Comparison of ENCODE assay signal across 1 cellular context in the genomic region with DNA sequence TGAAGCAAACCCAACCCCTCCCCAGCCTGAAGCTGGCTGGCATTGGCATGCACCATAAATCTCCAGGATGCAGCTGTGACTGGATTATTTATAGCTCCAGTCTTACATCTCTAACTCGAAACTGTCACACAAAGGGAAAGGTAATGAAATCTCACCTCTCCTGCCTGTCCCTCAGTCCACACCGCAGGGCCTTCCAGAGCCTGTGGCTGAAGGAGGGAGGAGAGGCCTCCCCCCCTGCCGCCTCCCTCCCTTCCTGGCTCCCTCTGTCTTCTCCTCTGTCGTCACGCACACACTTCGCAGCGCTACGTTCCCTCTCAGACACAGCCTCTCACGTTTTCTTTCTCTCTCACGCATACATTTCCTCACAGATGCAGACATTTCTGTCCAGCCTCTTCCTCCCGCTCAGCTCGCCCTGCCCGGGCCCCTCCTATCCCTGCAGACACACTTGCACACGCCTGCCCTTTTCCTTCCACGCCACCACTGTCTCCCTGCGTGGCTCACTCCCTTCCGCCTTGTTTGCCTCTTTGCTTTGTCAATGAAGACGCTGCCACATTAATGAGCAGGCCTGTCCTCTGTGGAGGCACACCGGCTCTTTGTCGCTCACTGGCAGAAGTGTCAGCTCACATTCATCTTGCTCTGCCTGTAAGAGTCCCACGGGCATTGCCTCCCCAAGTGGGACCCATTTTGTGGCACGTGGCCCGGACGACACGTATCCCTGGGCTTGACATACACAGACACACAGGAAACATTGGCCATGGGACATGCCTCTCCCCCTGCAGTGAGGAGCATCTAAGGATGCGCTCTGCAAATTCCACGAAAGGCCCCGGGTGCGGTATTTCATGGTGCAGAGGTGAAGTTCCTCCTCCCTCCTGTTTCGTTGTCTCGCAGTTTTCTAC.
TF ChIP-seq lines count a peak whose summit lies in the region.

No MANE protein-coding gene starts in this region.

TF ChIP-seq in K562, 482 proteins besides CTCF, POLR2A, EP300 and RAD21 (continued from another document):
- TF ChIP-seq, protein P1, sequence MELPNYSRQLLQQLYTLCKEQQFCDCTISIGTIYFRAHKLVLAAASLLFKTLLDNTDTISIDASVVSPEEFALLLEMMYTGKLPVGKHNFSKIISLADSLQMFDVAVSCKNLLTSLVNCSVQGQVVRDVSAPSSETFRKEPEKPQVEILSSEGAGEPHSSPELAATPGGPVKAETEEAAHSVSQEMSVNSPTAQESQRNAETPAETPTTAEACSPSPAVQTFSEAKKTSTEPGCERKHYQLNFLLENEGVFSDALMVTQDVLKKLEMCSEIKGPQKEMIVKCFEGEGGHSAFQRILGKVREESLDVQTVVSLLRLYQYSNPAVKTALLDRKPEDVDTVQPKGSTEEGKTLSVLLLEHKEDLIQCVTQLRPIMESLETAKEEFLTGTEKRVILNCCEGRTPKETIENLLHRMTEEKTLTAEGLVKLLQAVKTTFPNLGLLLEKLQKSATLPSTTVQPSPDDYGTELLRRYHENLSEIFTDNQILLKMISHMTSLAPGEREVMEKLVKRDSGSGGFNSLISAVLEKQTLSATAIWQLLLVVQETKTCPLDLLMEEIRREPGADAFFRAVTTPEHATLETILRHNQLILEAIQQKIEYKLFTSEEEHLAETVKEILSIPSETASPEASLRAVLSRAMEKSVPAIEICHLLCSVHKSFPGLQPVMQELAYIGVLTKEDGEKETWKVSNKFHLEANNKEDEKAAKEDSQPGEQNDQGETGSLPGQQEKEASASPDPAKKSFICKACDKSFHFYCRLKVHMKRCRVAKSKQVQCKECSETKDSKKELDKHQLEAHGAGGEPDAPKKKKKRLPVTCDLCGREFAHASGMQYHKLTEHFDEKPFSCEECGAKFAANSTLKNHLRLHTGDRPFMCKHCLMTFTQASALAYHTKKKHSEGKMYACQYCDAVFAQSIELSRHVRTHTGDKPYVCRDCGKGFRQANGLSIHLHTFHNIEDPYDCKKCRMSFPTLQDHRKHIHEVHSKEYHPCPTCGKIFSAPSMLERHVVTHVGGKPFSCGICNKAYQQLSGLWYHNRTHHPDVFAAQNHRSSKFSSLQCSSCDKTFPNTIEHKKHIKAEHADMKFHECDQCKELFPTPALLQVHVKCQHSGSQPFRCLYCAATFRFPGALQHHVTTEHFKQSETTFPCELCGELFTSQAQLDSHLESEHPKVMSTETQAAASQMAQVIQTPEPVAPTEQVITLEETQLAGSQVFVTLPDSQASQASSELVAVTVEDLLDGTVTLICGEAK (IDR thresholded peaks at IDR 0.05), result no peak
- TF ChIP-seq, protein P1 (CRISPR knock-in tag; IDR thresholded peaks at IDR 0.05), result no peak
- TF ChIP-seq POLR2H (tag; IDR thresholded peaks at IDR 0.05; ENCODE audit: low read depth), result no peak
- TF ChIP-seq, protein P2, sequence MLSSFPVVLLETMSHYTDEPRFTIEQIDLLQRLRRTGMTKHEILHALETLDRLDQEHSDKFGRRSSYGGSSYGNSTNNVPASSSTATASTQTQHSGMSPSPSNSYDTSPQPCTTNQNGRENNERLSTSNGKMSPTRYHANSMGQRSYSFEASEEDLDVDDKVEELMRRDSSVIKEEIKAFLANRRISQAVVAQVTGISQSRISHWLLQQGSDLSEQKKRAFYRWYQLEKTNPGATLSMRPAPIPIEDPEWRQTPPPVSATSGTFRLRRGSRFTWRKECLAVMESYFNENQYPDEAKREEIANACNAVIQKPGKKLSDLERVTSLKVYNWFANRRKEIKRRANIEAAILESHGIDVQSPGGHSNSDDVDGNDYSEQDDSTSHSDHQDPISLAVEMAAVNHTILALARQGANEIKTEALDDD (IDR thresholded peaks at IDR 0.05), result no peak
- TF ChIP-seq MEIS2 (IDR thresholded peaks at IDR 0.05; ENCODE audit: partially characterized antibody), result peak; percentile 45
- TF ChIP-seq DPF2 (IDR thresholded peaks at IDR 0.05), result no peak
- TF ChIP-seq RBM14 (IDR thresholded peaks at IDR 0.05; ENCODE audit: borderline replicate concordance, insufficient read depth, low read depth, low read length), result no peak
